In genomic region chr10:68049289-68050078, GRCh38 we compare ENCODE assay signal across 2 cellular contexts.
TF ChIP-seq lines count a peak whose summit lies in the region.

No MANE protein-coding gene starts in this region.

TF ChIP-seq in HEK293, 187 proteins besides CTCF, POLR2A, EP300 and RAD21 (continued from another document):
- TF ChIP-seq, protein P1, sequence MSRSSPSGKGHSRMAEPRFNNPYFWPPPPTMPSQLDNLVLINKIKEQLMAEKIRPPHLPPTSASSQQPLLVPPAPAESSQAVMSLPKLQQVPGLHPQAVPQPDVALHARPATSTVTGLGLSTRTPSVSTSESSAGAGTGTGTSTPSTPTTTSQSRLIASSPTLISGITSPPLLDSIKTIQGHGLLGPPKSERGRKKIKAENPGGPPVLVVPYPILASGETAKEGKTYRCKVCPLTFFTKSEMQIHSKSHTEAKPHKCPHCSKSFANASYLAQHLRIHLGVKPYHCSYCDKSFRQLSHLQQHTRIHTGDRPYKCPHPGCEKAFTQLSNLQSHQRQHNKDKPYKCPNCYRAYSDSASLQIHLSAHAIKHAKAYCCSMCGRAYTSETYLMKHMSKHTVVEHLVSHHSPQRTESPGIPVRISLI (tag by site-specific recombination; IDR thresholded peaks at IDR 0.05), result peak; percentile 43; the same call in 1 of the 2 replicates
- TF ChIP-seq ZNF629 (tag by site-specific recombination; IDR thresholded peaks at IDR 0.05) (0 out of 2 replicates have a peak, but pooled peaks have one; percentile 16), ZNF600 (tag by site-specific recombination; IDR thresholded peaks at IDR 0.05) (0 out of 2 replicates have a peak, but pooled peaks have one; percentile 8), BCL11A (tag by site-specific recombination; IDR thresholded peaks at IDR 0.05; ENCODE audit: low read depth) (no peak)

TF ChIP-seq in HepG2, 621 proteins besides CTCF, POLR2A, EP300 and RAD21 (continued from another document):
- TF ChIP-seq, protein P2, sequence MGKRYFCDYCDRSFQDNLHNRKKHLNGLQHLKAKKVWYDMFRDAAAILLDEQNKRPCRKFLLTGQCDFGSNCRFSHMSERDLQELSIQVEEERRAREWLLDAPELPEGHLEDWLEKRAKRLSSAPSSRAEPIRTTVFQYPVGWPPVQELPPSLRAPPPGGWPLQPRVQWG (CRISPR knock-in tag; IDR thresholded peaks at IDR 0.05; ENCODE audit: borderline replicate concordance, low read depth), result no peak
- TF ChIP-seq HHEX (CRISPR knock-in tag; IDR thresholded peaks at IDR 0.05), result no peak
